ENCODE assay signal across 1 cellular context in the genomic region with DNA sequence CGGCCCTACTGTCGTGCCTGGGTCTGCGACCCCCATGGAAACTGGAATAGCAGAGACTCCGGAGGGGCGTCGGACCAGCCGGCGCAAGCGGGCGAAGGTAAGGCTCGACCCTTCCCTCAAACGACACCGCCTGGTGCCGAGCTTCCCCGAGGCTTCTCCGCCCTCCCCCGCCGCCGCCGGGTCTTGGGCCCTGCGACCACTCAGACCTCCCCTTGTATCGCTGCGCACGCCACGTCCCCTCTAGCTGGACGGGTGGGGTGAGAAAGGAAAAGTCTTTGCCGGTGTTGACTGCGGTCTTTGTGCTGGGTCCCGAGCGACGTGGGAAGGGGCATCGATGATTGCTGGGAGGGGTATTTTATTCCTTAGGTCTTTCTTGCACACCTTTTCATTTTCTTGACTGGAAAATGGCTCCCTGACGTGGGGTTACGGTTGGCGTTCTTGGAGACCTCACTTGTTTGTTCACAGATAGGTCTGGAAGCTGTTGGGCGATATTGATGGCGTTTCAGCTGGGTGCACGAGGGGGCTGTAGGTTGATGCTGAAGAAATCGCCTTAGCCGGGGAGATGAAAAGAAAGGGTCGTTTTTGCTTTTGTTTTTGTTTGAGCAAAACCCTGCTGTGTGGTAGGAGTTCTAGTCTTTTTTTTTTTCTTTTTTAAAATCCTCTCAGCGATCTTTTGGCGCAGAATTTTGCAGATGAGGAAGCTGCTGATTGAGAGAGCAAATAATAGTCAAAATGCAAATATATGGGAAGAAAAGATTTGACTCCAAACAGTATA.
TF ChIP-seq lines count a peak whose summit lies in the region.

No MANE protein-coding gene starts in this region.

TF ChIP-seq in HEK293, 187 proteins besides CTCF, POLR2A, EP300 and RAD21 (continued from another document and continues in another):
- TF ChIP-seq ZNF585B (tag by site-specific recombination; IDR thresholded peaks at IDR 0.05) = no peak
- TF ChIP-seq, protein P1, sequence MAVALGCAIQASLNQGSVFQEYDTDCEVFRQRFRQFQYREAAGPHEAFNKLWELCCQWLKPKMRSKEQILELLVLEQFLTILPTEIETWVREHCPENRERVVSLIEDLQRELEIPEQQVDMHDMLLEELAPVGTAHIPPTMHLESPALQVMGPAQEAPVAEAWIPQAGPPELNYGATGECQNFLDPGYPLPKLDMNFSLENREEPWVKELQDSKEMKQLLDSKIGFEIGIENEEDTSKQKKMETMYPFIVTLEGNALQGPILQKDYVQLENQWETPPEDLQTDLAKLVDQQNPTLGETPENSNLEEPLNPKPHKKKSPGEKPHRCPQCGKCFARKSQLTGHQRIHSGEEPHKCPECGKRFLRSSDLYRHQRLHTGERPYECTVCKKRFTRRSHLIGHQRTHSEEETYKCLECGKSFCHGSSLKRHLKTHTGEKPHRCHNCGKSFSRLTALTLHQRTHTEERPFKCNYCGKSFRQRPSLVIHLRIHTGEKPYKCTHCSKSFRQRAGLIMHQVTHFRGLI (tag by site-specific recombination; IDR thresholded peaks at IDR 0.05) = no peak; the same call in 1 of the 2 replicates
- TF ChIP-seq ZBTB7A (tag by site-specific recombination; IDR thresholded peaks at IDR 0.05; ENCODE audit: low read depth) = peak; percentile 41; the same call in 1 of the 2 replicates
- peak; percentile 78 for TF ChIP-seq ZNF341 (tag by site-specific recombination; IDR thresholded peaks at IDR 0.05; ENCODE audit: low read depth)
- no peak for TF ChIP-seq ZNF202 (tag by site-specific recombination; IDR thresholded peaks at IDR 0.05; ENCODE audit: borderline replicate concordance)
- no peak for TF ChIP-seq ZNF214 (tag by site-specific recombination; IDR thresholded peaks at IDR 0.05; ENCODE audit: borderline replicate concordance)
- peak; percentile 88 for TF ChIP-seq ZNF335 (tag by site-specific recombination; conservative IDR thresholded peaks at IDR 0.05)
- no peak for TF ChIP-seq ZSCAN16 (tag by site-specific recombination; IDR thresholded peaks at IDR 0.05)
- no peak for TF ChIP-seq GLI2 (tag by site-specific recombination; IDR thresholded peaks at IDR 0.05; ENCODE audit: borderline replicate concordance, low read depth)
- TF ChIP-seq, protein P2, sequence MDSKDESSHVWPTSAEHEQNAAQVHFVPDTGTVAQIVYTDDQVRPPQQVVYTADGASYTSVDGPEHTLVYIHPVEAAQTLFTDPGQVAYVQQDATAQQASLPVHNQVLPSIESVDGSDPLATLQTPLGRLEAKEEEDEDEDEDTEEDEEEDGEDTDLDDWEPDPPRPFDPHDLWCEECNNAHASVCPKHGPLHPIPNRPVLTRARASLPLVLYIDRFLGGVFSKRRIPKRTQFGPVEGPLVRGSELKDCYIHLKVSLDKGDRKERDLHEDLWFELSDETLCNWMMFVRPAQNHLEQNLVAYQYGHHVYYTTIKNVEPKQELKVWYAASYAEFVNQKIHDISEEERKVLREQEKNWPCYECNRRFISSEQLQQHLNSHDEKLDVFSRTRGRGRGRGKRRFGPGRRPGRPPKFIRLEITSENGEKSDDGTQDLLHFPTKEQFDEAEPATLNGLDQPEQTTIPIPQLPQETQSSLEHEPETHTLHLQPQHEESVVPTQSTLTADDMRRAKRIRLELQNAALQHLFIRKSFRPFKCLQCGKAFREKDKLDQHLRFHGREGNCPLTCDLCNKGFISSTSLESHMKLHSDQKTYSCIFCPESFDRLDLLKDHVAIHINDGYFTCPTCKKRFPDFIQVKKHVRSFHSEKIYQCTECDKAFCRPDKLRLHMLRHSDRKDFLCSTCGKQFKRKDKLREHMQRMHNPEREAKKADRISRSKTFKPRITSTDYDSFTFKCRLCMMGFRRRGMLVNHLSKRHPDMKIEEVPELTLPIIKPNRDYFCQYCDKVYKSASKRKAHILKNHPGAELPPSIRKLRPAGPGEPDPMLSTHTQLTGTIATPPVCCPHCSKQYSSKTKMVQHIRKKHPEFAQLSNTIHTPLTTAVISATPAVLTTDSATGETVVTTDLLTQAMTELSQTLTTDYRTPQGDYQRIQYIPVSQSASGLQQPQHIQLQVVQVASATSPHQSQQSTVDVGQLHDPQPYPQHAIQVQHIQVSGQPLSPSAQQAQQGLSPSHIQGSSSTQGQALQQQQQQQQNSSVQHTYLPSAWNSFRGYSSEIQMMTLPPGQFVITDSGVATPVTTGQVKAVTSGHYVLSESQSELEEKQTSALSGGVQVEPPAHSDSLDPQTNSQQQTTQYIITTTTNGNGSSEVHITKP (tag by site-specific recombination; IDR thresholded peaks at IDR 0.05) = peak; percentile 46
- TF ChIP-seq HOXD13 (CRISPR knock-in tag; IDR thresholded peaks at IDR 0.05; ENCODE audit: borderline replicate concordance) = no peak
- no peak for TF ChIP-seq ZNF561 (tag by site-specific recombination; IDR thresholded peaks at IDR 0.05; ENCODE audit: borderline replicate concordance)
- TF ChIP-seq ZNF140 (tag by site-specific recombination; IDR thresholded peaks at IDR 0.05) = no peak
- peak; percentile 33; the same call in 1 of the 2 replicates for TF ChIP-seq ZBTB17 (tag by site-specific recombination; IDR thresholded peaks at IDR 0.05)
- no peak for TF ChIP-seq ZFP69B (tag by site-specific recombination; IDR thresholded peaks at IDR 0.05)
- no peak for TF ChIP-seq ZNF785 (tag by site-specific recombination; IDR thresholded peaks at IDR 0.05)
- no peak for TF ChIP-seq ZNF311 (tag by site-specific recombination; IDR thresholded peaks at IDR 0.05; ENCODE audit: borderline replicate concordance)
- TF ChIP-seq ZNF558 (tag by site-specific recombination; IDR thresholded peaks at IDR 0.05) = no peak
- TF ChIP-seq, protein P3, sequence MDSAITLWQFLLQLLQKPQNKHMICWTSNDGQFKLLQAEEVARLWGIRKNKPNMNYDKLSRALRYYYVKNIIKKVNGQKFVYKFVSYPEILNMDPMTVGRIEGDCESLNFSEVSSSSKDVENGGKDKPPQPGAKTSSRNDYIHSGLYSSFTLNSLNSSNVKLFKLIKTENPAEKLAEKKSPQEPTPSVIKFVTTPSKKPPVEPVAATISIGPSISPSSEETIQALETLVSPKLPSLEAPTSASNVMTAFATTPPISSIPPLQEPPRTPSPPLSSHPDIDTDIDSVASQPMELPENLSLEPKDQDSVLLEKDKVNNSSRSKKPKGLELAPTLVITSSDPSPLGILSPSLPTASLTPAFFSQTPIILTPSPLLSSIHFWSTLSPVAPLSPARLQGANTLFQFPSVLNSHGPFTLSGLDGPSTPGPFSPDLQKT (IDR thresholded peaks at IDR 0.05; ENCODE audit: borderline replicate concordance, low read depth, low read length) = no peak
- TF ChIP-seq ZNF366 (tag by site-specific recombination; conservative IDR thresholded peaks at IDR 0.05) = no peak
- TF ChIP-seq, protein P4, sequence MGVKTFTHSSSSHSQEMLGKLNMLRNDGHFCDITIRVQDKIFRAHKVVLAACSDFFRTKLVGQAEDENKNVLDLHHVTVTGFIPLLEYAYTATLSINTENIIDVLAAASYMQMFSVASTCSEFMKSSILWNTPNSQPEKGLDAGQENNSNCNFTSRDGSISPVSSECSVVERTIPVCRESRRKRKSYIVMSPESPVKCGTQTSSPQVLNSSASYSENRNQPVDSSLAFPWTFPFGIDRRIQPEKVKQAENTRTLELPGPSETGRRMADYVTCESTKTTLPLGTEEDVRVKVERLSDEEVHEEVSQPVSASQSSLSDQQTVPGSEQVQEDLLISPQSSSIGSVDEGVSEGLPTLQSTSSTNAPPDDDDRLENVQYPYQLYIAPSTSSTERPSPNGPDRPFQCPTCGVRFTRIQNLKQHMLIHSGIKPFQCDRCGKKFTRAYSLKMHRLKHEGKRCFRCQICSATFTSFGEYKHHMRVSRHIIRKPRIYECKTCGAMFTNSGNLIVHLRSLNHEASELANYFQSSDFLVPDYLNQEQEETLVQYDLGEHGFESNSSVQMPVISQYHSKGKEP (tag by site-specific recombination; IDR thresholded peaks at IDR 0.05) = no peak
- no peak for TF ChIP-seq ZNF530 (tag by site-specific recombination; IDR thresholded peaks at IDR 0.05; ENCODE audit: low read depth)
- TF ChIP-seq, protein P5, sequence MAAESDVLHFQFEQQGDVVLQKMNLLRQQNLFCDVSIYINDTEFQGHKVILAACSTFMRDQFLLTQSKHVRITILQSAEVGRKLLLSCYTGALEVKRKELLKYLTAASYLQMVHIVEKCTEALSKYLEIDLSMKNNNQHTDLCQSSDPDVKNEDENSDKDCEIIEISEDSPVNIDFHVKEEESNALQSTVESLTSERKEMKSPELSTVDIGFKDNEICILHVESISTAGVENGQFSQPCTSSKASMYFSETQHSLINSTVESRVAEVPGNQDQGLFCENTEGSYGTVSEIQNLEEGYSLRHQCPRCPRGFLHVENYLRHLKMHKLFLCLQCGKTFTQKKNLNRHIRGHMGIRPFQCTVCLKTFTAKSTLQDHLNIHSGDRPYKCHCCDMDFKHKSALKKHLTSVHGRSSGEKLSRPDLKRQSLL (tag by site-specific recombination; IDR thresholded peaks at IDR 0.05) = no peak
- TF ChIP-seq, protein P6, sequence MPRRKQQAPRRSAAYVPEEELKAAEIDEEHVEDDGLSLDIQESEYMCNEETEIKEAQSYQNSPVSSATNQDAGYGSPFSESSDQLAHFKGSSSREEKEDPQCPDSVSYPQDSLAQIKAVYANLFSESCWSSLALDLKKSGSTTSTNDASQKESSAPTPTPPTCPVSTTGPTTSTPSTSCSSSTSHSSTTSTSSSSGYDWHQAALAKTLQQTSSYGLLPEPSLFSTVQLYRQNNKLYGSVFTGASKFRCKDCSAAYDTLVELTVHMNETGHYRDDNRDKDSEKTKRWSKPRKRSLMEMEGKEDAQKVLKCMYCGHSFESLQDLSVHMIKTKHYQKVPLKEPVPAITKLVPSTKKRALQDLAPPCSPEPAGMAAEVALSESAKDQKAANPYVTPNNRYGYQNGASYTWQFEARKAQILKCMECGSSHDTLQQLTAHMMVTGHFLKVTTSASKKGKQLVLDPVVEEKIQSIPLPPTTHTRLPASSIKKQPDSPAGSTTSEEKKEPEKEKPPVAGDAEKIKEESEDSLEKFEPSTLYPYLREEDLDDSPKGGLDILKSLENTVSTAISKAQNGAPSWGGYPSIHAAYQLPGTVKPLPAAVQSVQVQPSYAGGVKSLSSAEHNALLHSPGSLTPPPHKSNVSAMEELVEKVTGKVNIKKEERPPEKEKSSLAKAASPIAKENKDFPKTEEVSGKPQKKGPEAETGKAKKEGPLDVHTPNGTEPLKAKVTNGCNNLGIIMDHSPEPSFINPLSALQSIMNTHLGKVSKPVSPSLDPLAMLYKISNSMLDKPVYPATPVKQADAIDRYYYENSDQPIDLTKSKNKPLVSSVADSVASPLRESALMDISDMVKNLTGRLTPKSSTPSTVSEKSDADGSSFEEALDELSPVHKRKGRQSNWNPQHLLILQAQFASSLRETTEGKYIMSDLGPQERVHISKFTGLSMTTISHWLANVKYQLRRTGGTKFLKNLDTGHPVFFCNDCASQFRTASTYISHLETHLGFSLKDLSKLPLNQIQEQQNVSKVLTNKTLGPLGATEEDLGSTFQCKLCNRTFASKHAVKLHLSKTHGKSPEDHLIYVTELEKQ (tag by site-specific recombination; IDR thresholded peaks at IDR 0.05; ENCODE audit: borderline replicate concordance) = no peak
- TF ChIP-seq ZXDB (tag by site-specific recombination; IDR thresholded peaks at IDR 0.05) = 0 out of 2 replicates have a peak, but pooled peaks have one; percentile 26
- TF ChIP-seq FEZF1 (tag by site-specific recombination; IDR thresholded peaks at IDR 0.05) = no peak
- no peak for TF ChIP-seq OSR2 (tag by site-specific recombination; IDR thresholded peaks at IDR 0.05)
- TF ChIP-seq, protein P7, sequence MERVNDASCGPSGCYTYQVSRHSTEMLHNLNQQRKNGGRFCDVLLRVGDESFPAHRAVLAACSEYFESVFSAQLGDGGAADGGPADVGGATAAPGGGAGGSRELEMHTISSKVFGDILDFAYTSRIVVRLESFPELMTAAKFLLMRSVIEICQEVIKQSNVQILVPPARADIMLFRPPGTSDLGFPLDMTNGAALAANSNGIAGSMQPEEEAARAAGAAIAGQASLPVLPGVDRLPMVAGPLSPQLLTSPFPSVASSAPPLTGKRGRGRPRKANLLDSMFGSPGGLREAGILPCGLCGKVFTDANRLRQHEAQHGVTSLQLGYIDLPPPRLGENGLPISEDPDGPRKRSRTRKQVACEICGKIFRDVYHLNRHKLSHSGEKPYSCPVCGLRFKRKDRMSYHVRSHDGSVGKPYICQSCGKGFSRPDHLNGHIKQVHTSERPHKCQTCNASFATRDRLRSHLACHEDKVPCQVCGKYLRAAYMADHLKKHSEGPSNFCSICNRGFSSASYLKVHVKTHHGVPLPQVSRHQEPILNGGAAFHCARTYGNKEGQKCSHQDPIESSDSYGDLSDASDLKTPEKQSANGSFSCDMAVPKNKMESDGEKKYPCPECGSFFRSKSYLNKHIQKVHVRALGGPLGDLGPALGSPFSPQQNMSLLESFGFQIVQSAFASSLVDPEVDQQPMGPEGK (tag by site-specific recombination; IDR thresholded peaks at IDR 0.05) = peak; percentile 19; the same call in 1 of the 2 replicates
- TF ChIP-seq ZNF302 (tag by site-specific recombination; IDR thresholded peaks at IDR 0.05; ENCODE audit: low read depth) = no peak
- no peak for TF ChIP-seq ZBTB21 (tag by site-specific recombination; IDR thresholded peaks at IDR 0.05)
- no peak for TF ChIP-seq RBAK (tag by site-specific recombination; IDR thresholded peaks at IDR 0.05)
- TF ChIP-seq, protein P8, sequence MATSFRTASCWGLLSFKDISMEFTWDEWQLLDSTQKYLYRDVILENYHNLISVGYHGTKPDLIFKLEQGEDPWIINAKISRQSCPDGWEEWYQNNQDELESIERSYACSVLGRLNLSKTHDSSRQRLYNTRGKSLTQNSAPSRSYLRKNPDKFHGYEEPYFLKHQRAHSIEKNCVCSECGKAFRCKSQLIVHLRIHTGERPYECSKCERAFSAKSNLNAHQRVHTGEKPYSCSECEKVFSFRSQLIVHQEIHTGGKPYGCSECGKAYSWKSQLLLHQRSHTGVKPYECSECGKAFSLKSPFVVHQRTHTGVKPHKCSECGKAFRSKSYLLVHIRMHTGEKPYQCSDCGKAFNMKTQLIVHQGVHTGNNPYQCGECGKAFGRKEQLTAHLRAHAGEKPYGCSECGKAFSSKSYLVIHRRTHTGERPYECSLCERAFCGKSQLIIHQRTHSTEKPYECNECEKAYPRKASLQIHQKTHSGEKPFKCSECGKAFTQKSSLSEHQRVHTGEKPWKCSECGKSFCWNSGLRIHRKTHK (tag by site-specific recombination; IDR thresholded peaks at IDR 0.05) = no peak
- TF ChIP-seq ZEB2 (tag by site-specific recombination; IDR thresholded peaks at IDR 0.05) = no peak
- TF ChIP-seq ZNF350 (tag by site-specific recombination; IDR thresholded peaks at IDR 0.05) = no peak
- TF ChIP-seq ZNF146 (tag by site-specific recombination; IDR thresholded peaks at IDR 0.05) = no peak
